In genomic region chr3:53159415-53160135, GRCh38 we compare ENCODE assay signal across 9 cellular contexts. TPM values are rescaled to one million over a fixed set of nuclear protein-coding genes. Genes with fewer than 3 reads are reported as not detected.
A peak's percentile ranks its signal among the peaks of the same experiment; 100 is the strongest.
DNase-seq lines count a peak whose midpoint lies in the region; ATAC-seq and TF ChIP-seq lines count a peak whose summit lies in the region.
"Had no signal": no experiment of that assay in that cellular context is flagged by ENCODE, and none has a peak within 500 bp of the region (broad histone marks: within the 10 kb centered on the region; RNA-seq: fewer than 3 reads in every experiment).

No MANE protein-coding gene starts in this region.

- H3K4me1 Mint-ChIP-seq in CD4-positive, alpha-beta memory T cell, result peaks cover 18 to 37% (median 23%) of the 10 kb centered on the region in 4 donors
- H3K4me1 Mint-ChIP-seq in natural killer cell treated with Interleukin-12 subunit alpha and Interleukin-12 subunit beta and Interleukin-15 and Interleukin-18, amount 100 ng/mL, for 72 hours (ENCODE audit: low read depth in 2 of 2), result peaks cover 20 to 22% of the 10 kb centered on the region in 2 donors

- no peaks in the 10 kb centered on the region for H3K36me3 ChIP-seq in CD4-positive, alpha-beta memory T cell (ENCODE audit: insufficient read depth, low read length)
- no peaks in the 10 kb centered on the region for H3K36me3 ChIP-seq in IMR-90 (ENCODE audit: control insufficient read depth, insufficient read depth, low read length)

- no peaks in the 10 kb centered on the region for H3K9me3 Mint-ChIP-seq in CD4-positive, alpha-beta memory T cell
- no peaks in the 10 kb centered on the region for H3K9me3 Mint-ChIP-seq in natural killer cell treated with Interleukin-12 subunit alpha and Interleukin-12 subunit beta and Interleukin-15 and Interleukin-18, amount 100 ng/mL, for 72 hours

- dilution Hi-C loops in IMR-90 (cut with HindIII; ENCODE audit: low sequenced_read_pairs, unreplicated experiment), result no loop called here

- peaks cover 4% of the 10 kb centered on the region for H3K27me3 ChIP-seq in CD4-positive, alpha-beta memory T cell (ENCODE audit: insufficient read depth, low read length)
- H3K27me3 ChIP-seq in IMR-90 (ENCODE audit: control insufficient read depth, insufficient read depth, low read length), result peaks cover 29% of the 10 kb centered on the region

- intact Hi-C loops in CD4-positive, alpha-beta memory T cell (cut with micrococcal nuclease), result loop anchor here (5.0 kb wide), 1 partner anchor 38 kb away; no protein-coding TSS in a partner anchor
- intact Hi-C loops in IMR-90 (cut with micrococcal nuclease), result loop anchor here (2.0 kb wide), 1 partner anchor 37 kb away; no protein-coding TSS in a partner anchor

- H3K4me3 Mint-ChIP-seq in CD4-positive, alpha-beta memory T cell, result peak overlapping the region in 6 of 8 donors; percentile 38 to 90 (median 85)
- peak overlapping the region; percentile 84 for H3K4me3 Mint-ChIP-seq in natural killer cell treated with Interleukin-12 subunit alpha and Interleukin-12 subunit beta and Interleukin-15 and Interleukin-18, amount 100 ng/mL, for 72 hours

- in situ Hi-C loops in IMR-90 (cut with MboI; ENCODE audit: low sequenced_read_pairs), result no loop called here

- no peak overlapping the region for H4K8ac ChIP-seq in IMR-90 (ENCODE audit: low read depth in 2 of 2, low read length in 2 of 2)

- H3K4ac ChIP-seq in IMR-90 (ENCODE audit: low read depth, low read length), result no peak overlapping the region

- no peak overlapping the region for H3K9ac ChIP-seq in IMR-90 (ENCODE audit: low read depth, low read length)

- H3K4me1 ChIP-seq in CD4-positive, alpha-beta memory T cell (ENCODE audit: insufficient read depth, low read length), result peaks cover 24% of the 10 kb centered on the region
- peaks cover 21% of the 10 kb centered on the region; the same call in 1 of the 2 replicates for H3K4me1 ChIP-seq in IMR-90 (ENCODE audit: control insufficient read depth, insufficient read depth, low read length)

- CTCF ChIA-PET in CD4-positive, alpha-beta memory T cell (lab: Charles Lee; ENCODE audit: partially characterized antibody), result interaction anchor here (1.8 to 1.9 kb wide), 2 partner anchors 37 to 46 kb away, joined by 5 to 6 read pairs; no protein-coding TSS in a partner anchor
- CTCF ChIA-PET in IMR-90 (lab: Yijun Ruan, JAX), result no interaction called here

- H2AK5ac ChIP-seq in IMR-90 (ENCODE audit: low read depth, low read length), result no peak overlapping the region

- DNase-seq in CD4-positive, alpha-beta memory T cell, result no peak
- DNase-seq in IMR-90 (no peak), dermis blood vessel endothelial cell (peak; percentile 78), substantia nigra (lab: John Stamatoyannopoulos, UW) (no peak), omental fat pad (ENCODE audit: low spot score) (no peak)
- DNase-seq in natural killer cell treated with Interleukin-12 subunit alpha and Interleukin-12 subunit beta and Interleukin-15 and Interleukin-18, amount 100 ng/mL, for 72 hours (ENCODE audit: low spot score), result no peak
- DNase-seq: NCI-H1048 had no signal

- no peak overlapping the region for H3K23ac ChIP-seq in IMR-90 (ENCODE audit: low read depth, low read length)

- H3K56ac ChIP-seq in IMR-90 (ENCODE audit: extremely low read depth, insufficient read depth, low read length), result no peak overlapping the region

- no peak overlapping the region for H2AFZ ChIP-seq in IMR-90 (replicated peaks; ENCODE audit: low read length, poor library complexity)

- TF ChIP-seq CTCF in IMR-90 (conservative IDR thresholded peaks at IDR 0.05; ENCODE audit: low read depth, low read length), result no peak
- TF ChIP-seq CTCF in omental fat pad (IDR thresholded peaks at IDR 0.05), result no peak

- no peak for TF ChIP-seq POLR2A in IMR-90 (IDR thresholded peaks at IDR 0.05; ENCODE audit: low read depth, low read length)

- H3K27me3 Mint-ChIP-seq in CD4-positive, alpha-beta memory T cell, result peaks cover 0 to 8% of the 10 kb centered on the region in 2 donors
- H3K27me3 Mint-ChIP-seq in natural killer cell treated with Interleukin-12 subunit alpha and Interleukin-12 subunit beta and Interleukin-15 and Interleukin-18, amount 100 ng/mL, for 72 hours, result peaks cover 0 to 7% of the 10 kb centered on the region in 2 donors

- peak overlapping the region in 5 of 7 donors; percentile 8 to 95 (median 52) for H3K27ac Mint-ChIP-seq in CD4-positive, alpha-beta memory T cell
- peak overlapping the region; percentile 61 to 84 for H3K27ac Mint-ChIP-seq in natural killer cell treated with Interleukin-12 subunit alpha and Interleukin-12 subunit beta and Interleukin-15 and Interleukin-18, amount 100 ng/mL, for 72 hours

- no peak overlapping the region for H3K4me2 ChIP-seq in IMR-90 (ENCODE audit: low read depth, low read length)

- POLR2A ChIA-PET in CD4-positive, alpha-beta memory T cell (lab: Charles Lee; ENCODE audit: partially characterized antibody), result interaction anchor here (1.3 to 3.2 kb wide), 2 partner anchors 10 to 29 kb away, joined by 4 to 22 read pairs; partner anchors contain the start of gene RFT1
- POLR2A ChIA-PET in IMR-90 (lab: Charles Lee; ENCODE audit: unreplicated experiment), result no interaction called here

- no peak for TF ChIP-seq RAD21 in IMR-90 (IDR thresholded peaks at IDR 0.05; ENCODE audit: low read length)

- H3K4me3 ChIP-seq in CD4-positive, alpha-beta memory T cell (ENCODE audit: low read length in 2 of 2), result no peak overlapping the region
- no peak overlapping the region for H3K4me3 ChIP-seq in IMR-90 (ENCODE audit: insufficient read depth, low read depth, low read length)

- H2AK9ac ChIP-seq in IMR-90 (replicated peaks; ENCODE audit: low read depth, low read length, poor library complexity), result peak overlapping the region; percentile 48

- H3K79me1 ChIP-seq in IMR-90 (ENCODE audit: low read depth in 1 of 2, low read length in 2 of 2), result peaks cover 10 to 26% of the 10 kb centered on the region in 2 experiments; a peak in 3 of 4 replicates

- 75% methylated on average over 2 of the region's 7 CpGs; no CpG with 5 or more reads in 1 of the 2 experiments for WGBS in IMR-90 (ENCODE audit: extremely low coverage in 2 of 2, insufficient read length in 1 of 2), 2 experiments

- H3K27ac ChIP-seq in CD4-positive, alpha-beta memory T cell (ENCODE audit: low read depth, low read length), result peak overlapping the region; percentile 68
- no peak overlapping the region for H3K27ac ChIP-seq in IMR-90 (ENCODE audit: insufficient read depth, low read length)
- no peak overlapping the region for H3K27ac ChIP-seq in substantia nigra (ENCODE audit: low read depth, low read length, poor library complexity, severe bottlenecking)

- BruUV-seq in IMR-90 (replicated peaks; lab: Mats Ljungman, UMichigan), result no TSS peak

- 0 out of 2 replicates have a peak, but pooled peaks cover 9% of the 10 kb centered on the region for H4K20me1 ChIP-seq in IMR-90 (ENCODE audit: insufficient read depth, low read length)

- no peak overlapping the region for H3K14ac ChIP-seq in IMR-90 (replicated peaks; ENCODE audit: low read depth, low read length)

- no peak overlapping the region for H2BK5ac ChIP-seq in IMR-90 (ENCODE audit: low read depth, low read length, poor library complexity, severe bottlenecking)

- H3K36me3 Mint-ChIP-seq in CD4-positive, alpha-beta memory T cell, result peaks cover 0 to 9% of the 10 kb centered on the region in 2 donors
- H3K36me3 Mint-ChIP-seq in natural killer cell treated with Interleukin-12 subunit alpha and Interleukin-12 subunit beta and Interleukin-15 and Interleukin-18, amount 100 ng/mL, for 72 hours, result no peaks in the 10 kb centered on the region

- H2BK15ac ChIP-seq in IMR-90 (ENCODE audit: low read depth, low read length), result no peak overlapping the region

- no peak overlapping the region for H3K18ac ChIP-seq in IMR-90 (ENCODE audit: low read depth, low read length)

- no peak overlapping the region for H4K5ac ChIP-seq in IMR-90 (ENCODE audit: low read depth, low read length)

- no peak overlapping the region for H4K91ac ChIP-seq in IMR-90 (ENCODE audit: insufficient read depth, low read depth, low read length)

- ATAC-seq in IMR-90 (ENCODE audit: low read depth) (no peak), GM18867 (IDR thresholded peaks at IDR 0.05; ENCODE audit: unreplicated experiment) (no peak), HG03159 (IDR thresholded peaks at IDR 0.05; ENCODE audit: unreplicated experiment) (no peak), omental fat pad (ENCODE audit: low FRiP score) (no peak)
- ATAC-seq in natural killer cell treated with Interleukin-12 subunit alpha and Interleukin-12 subunit beta and Interleukin-15 and Interleukin-18, amount 100 ng/mL, for 72 hours, result no peak

- no peaks in the 10 kb centered on the region for H3K9me3 ChIP-seq in CD4-positive, alpha-beta memory T cell (ENCODE audit: control insufficient read depth in 1 of 2, low read length in 2 of 2)
- no peaks in the 10 kb centered on the region for H3K9me3 ChIP-seq in IMR-90 (ENCODE audit: control insufficient read depth, insufficient read depth, low read length)

- no peak overlapping the region for H2BK20ac ChIP-seq in IMR-90 (ENCODE audit: low read depth, low read length)

- no peak overlapping the region for H2BK120ac ChIP-seq in IMR-90 (ENCODE audit: low read depth, low read length)

- H3K9me1 ChIP-seq in IMR-90 (ENCODE audit: insufficient read depth, low read length), result peaks cover 8% of the 10 kb centered on the region

TF ChIP-seq in IMR-90, 13 proteins besides CTCF, POLR2A, EP300 and RAD21:
- no peak for TF ChIP-seq MAFK (IDR thresholded peaks at IDR 0.05; ENCODE audit: low read depth, low read length)
- no peak for TF ChIP-seq NFE2L2 (IDR thresholded peaks at IDR 0.05; ENCODE audit: low read depth, low read length)
- no peak for TF ChIP-seq SMC3 (IDR thresholded peaks at IDR 0.05; ENCODE audit: low read depth, low read length)

RNA-seq across cellular contexts. Expression of gene PRKCD, which starts 1.4 kb away (rescaled TPM):
- total RNA-seq in CD4-positive, alpha-beta memory T cell, result 10 to 100 TPM; 15.7 to 16.6 TPM
- polyA plus RNA-seq in CD4-positive, alpha-beta memory T cell, result 10 to 100 TPM in 1 of 2 donors, 1 to 10 TPM in 1; 6.6 to 26.4 TPM
- 3.3 and 4.3 TPM in 2 replicates for total RNA-seq in IMR-90 (2012; rRNA removed)
- 19.0 TPM in 2 replicates for polyA plus RNA-seq in IMR-90 (2012; rRNA removed)
- 17.1 and 19.0 TPM in 2 replicates for polyA plus RNA-seq in IMR-90 (2012; cell fraction: cytosol; rRNA removed)
- polyA plus RNA-seq in IMR-90 (2012; cell fraction: nucleus; rRNA removed; ENCODE audit: low replicate concordance), result 26.5 and 37.5 TPM in 2 replicates
- total RNA-seq in dermis blood vessel endothelial cell, result 2.2 and 3.5 TPM in 2 replicates
- total RNA-seq in natural killer cell treated with Interleukin-12 subunit alpha and Interleukin-12 subunit beta and Interleukin-15 and Interleukin-18, amount 100 ng/mL, for 72 hours, result 10 to 100 TPM; 14.1 to 34.9 TPM
- total RNA-seq in omental fat pad, result 10 to 100 TPM; 21.5 to 39.9 (median 30.3) TPM

RNA-seq across cellular contexts. Expression of gene RFT1, which starts 29.3 kb away (rescaled TPM):
- 10 to 100 TPM; 25.3 to 28.4 TPM for total RNA-seq in CD4-positive, alpha-beta memory T cell
- 10 to 100 TPM; 21.2 to 23.8 TPM for polyA plus RNA-seq in CD4-positive, alpha-beta memory T cell
- total RNA-seq in IMR-90 (2012; rRNA removed), result 23.5 and 28.6 TPM in 2 replicates
- 11.6 and 14.5 TPM in 2 replicates for polyA plus RNA-seq in IMR-90 (2012; rRNA removed)
- 10.2 and 10.4 TPM in 2 replicates for polyA plus RNA-seq in IMR-90 (2012; cell fraction: cytosol; rRNA removed)
- 8.4 and 10.0 TPM in 2 replicates for polyA plus RNA-seq in IMR-90 (2012; cell fraction: nucleus; rRNA removed; ENCODE audit: low replicate concordance)
- total RNA-seq in dermis blood vessel endothelial cell, result 18.3 and 25.5 TPM in 2 replicates
- 10 to 100 TPM; 33.1 to 51.6 TPM for total RNA-seq in natural killer cell treated with Interleukin-12 subunit alpha and Interleukin-12 subunit beta and Interleukin-15 and Interleukin-18, amount 100 ng/mL, for 72 hours
- total RNA-seq in omental fat pad, result 10 to 100 TPM in 2 of 4 donors, 1 to 10 TPM in 2; 9.1 to 14.0 (median 10.5) TPM
